1 cellular context compared by ENCODE assay signal in genomic region chr14:45198551-45198950, GRCh38.
TF ChIP-seq lines count a peak whose summit lies in the region.

No MANE protein-coding gene starts in this region.

TF ChIP-seq in SK-N-SH treated with all-trans-retinoic acid at 6 μM for 48 hours, 23 proteins besides CTCF, POLR2A, EP300 and RAD21 (continued from another document):
- TF ChIP-seq ZNF70 (CRISPR knock-in tag; IDR thresholded peaks at IDR 0.05) (no peak), RARB (CRISPR knock-in tag; IDR thresholded peaks at IDR 0.05) (no peak), ZC3H10 (CRISPR knock-in tag; IDR thresholded peaks at IDR 0.05) (no peak), ZNF565 (CRISPR knock-in tag; conservative IDR thresholded peaks at IDR 0.05; ENCODE audit: low read depth) (no peak), ISL1 (CRISPR knock-in tag; IDR thresholded peaks at IDR 0.05) (no peak), OSR1 (CRISPR knock-in tag; IDR thresholded peaks at IDR 0.05) (no peak), BACH2 (CRISPR knock-in tag; IDR thresholded peaks at IDR 0.05; ENCODE audit: borderline replicate concordance) (no peak)
- TF ChIP-seq, protein P1, sequence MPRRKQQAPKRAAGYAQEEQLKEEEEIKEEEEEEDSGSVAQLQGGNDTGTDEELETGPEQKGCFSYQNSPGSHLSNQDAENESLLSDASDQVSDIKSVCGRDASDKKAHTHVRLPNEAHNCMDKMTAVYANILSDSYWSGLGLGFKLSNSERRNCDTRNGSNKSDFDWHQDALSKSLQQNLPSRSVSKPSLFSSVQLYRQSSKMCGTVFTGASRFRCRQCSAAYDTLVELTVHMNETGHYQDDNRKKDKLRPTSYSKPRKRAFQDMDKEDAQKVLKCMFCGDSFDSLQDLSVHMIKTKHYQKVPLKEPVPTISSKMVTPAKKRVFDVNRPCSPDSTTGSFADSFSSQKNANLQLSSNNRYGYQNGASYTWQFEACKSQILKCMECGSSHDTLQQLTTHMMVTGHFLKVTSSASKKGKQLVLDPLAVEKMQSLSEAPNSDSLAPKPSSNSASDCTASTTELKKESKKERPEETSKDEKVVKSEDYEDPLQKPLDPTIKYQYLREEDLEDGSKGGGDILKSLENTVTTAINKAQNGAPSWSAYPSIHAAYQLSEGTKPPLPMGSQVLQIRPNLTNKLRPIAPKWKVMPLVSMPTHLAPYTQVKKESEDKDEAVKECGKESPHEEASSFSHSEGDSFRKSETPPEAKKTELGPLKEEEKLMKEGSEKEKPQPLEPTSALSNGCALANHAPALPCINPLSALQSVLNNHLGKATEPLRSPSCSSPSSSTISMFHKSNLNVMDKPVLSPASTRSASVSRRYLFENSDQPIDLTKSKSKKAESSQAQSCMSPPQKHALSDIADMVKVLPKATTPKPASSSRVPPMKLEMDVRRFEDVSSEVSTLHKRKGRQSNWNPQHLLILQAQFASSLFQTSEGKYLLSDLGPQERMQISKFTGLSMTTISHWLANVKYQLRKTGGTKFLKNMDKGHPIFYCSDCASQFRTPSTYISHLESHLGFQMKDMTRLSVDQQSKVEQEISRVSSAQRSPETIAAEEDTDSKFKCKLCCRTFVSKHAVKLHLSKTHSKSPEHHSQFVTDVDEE (CRISPR knock-in tag; IDR thresholded peaks at IDR 0.05) = no peak
